In the genomic region with DNA sequence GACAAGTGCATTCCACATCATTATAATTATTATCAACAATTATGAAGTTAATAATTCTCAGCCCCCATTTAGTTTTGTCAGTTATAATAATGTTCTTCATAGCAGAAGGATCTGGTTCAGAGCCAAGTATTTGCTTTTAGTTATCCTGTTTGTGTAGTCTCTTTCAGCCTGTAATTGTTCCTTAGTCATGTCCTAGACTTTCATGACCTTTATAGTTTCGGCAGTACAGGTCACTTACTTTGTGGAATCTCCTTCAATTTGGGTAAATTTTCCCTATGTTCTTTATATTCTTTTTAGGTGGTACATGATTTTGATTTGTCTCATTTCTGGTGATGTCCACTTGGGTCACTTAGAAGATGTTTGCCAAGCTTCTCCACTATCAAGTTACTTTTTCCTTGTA, we compare ENCODE assay signal across 11 cellular contexts. TPM values are rescaled to one million over a fixed set of nuclear protein-coding genes. Genes with fewer than 3 reads are reported as not detected.
DNase-seq lines count a peak whose midpoint lies in the region; ATAC-seq and TF ChIP-seq lines count a peak whose summit lies in the region.
"Had no signal": no experiment of that assay in that cellular context is flagged by ENCODE, and none has a peak within 500 bp of the region (broad histone marks: within the 10 kb centered on the region; RNA-seq: fewer than 3 reads in every experiment).

No MANE protein-coding gene starts in this region.

- ATAC-seq in Right ventricle myocardium superior (ENCODE audit: poor library complexity) (peak; percentile 34), right cardiac atrium (no peak), WTC11 (no peak), memory B cell (ENCODE audit: low read depth) (no peak), upper lobe of right lung (no peak), aorta (ENCODE audit: low FRiP score) (no peak)

- H3K4me1 Mint-ChIP-seq in WTC11: peaks cover 31% of the 10 kb centered on the region
- peaks cover 17% of the 10 kb centered on the region for H3K4me1 Mint-ChIP-seq in memory B cell

- H3K27me3 ChIP-seq in right cardiac atrium (ENCODE audit: control insufficient read depth, insufficient read depth) (no peaks in the 10 kb centered on the region), upper lobe of right lung (no peaks in the 10 kb centered on the region), aorta (ENCODE audit: control insufficient read depth in 1 of 2, insufficient read depth in 2 of 2, low read length in 1 of 2) (no peaks in the 10 kb centered on the region)

- POLR2A ChIA-PET in WTC11 (lab: Charles Lee): no interaction called here

- H3K36me3 ChIP-seq in upper lobe of right lung (no peaks in the 10 kb centered on the region), aorta (ENCODE audit: control insufficient read depth in 1 of 2, insufficient read depth in 2 of 2, low read length in 1 of 2) (no peaks in the 10 kb centered on the region)

- 50% methylated on average over 1 of the region's 1 CpG for WGBS in right cardiac atrium
- 64 to 84% methylated on average over 1 of the region's 1 CpG for WGBS in aorta, 2 donors

- no peaks in the 10 kb centered on the region for H3K27me3 Mint-ChIP-seq in WTC11 (ENCODE audit: low read depth)
- H3K27me3 Mint-ChIP-seq in memory B cell: no peaks in the 10 kb centered on the region
- H3K27me3 Mint-ChIP-seq: activated CD4-positive, alpha-beta T cell treated with anti-CD3 and anti-CD28 coated beads, Interleukin-2, amount 10 ng/mL, durations not matched to agents 24 days and 14 days had no signal

- peaks cover 9% of the 10 kb centered on the region for H3K4me1 ChIP-seq in right cardiac atrium (ENCODE audit: control insufficient read depth, insufficient read depth, low read length)
- peaks cover 38% of the 10 kb centered on the region for H3K4me1 ChIP-seq in upper lobe of right lung
- H3K4me1 ChIP-seq in aorta (ENCODE audit: control insufficient read depth in 1 of 2, insufficient read depth in 2 of 2, low read length in 2 of 2): peaks cover 0 to 2% of the 10 kb centered on the region in 2 donors

- intact Hi-C loops in Right ventricle myocardium superior (cut with DNase I): loop anchor here (5.0 kb wide), 1 partner anchor 39 kb away; no protein-coding TSS in a partner anchor
- intact Hi-C loops in right cardiac atrium (cut with DNase I): loop anchor here in 2 of 4 donors (5.0 kb wide), 2 partner anchors 34 to 39 kb away; a partner anchor contains a TSS
- intact Hi-C loops in upper lobe of right lung (cut with DNase I): loop anchor here (5.0 kb wide), 1 partner anchor 39 kb away; no protein-coding TSS in a partner anchor
- intact Hi-C loops in aorta (cut with DNase I): loop anchor here in 1 of 2 donors (2.0 kb wide), 1 partner anchor 36 kb away; no protein-coding TSS in a partner anchor

- no peaks in the 10 kb centered on the region for H3K36me3 Mint-ChIP-seq in WTC11
- no peaks in the 10 kb centered on the region for H3K36me3 Mint-ChIP-seq in memory B cell

- H3K27ac ChIP-seq in right cardiac atrium (ENCODE audit: low read length) (no peak overlapping the region), upper lobe of right lung (peak overlapping the region; percentile 32), aorta (ENCODE audit: low read depth in 1 of 2, low read length in 2 of 2) (no peak overlapping the region)
- H3K27ac ChIP-seq: parathyroid adenoma had no signal

- H3K27ac Mint-ChIP-seq in WTC11: peak overlapping the region; percentile 7; the same call in 1 of the 2 replicates
- peak overlapping the region; percentile 83 for H3K27ac Mint-ChIP-seq in memory B cell
- H3K27ac Mint-ChIP-seq: activated CD4-positive, alpha-beta T cell treated with anti-CD3 and anti-CD28 coated beads, Interleukin-2, amount 10 ng/mL, durations not matched to agents 24 days and 14 days had no signal

- DNase-seq in Right ventricle myocardium superior (no peak), right cardiac atrium (no peak), WTC11 (ENCODE audit: low spot score) (no peak), memory B cell (ENCODE audit: low spot score in 2 of 2) (no peak), upper lobe of right lung (no peak), HT-29 (ENCODE audit: low spot score) (no peak), aorta (no peak)
- no peak for DNase-seq in activated naive CD4-positive, alpha-beta T cell treated with Interleukin-2 at 50 U/mL for 16 hours

- H3K4me3 ChIP-seq in right cardiac atrium (ENCODE audit: low read length) (no peak overlapping the region), upper lobe of right lung (no peak overlapping the region), aorta (ENCODE audit: low read length in 2 of 2) (no peak overlapping the region)

- H3K9me3 Mint-ChIP-seq in WTC11: no peaks in the 10 kb centered on the region
- H3K9me3 Mint-ChIP-seq in memory B cell: no peaks in the 10 kb centered on the region
- H3K9me3 Mint-ChIP-seq: activated CD4-positive, alpha-beta T cell treated with anti-CD3 and anti-CD28 coated beads, Interleukin-2, amount 10 ng/mL, durations not matched to agents 24 days and 14 days; activated T-helper 2 cell treated with anti-CD3 and anti-CD28 coated beads, Interferon-gamma antibody, Interleukin-2, Interleukin-4, amounts not matched to agents 10 μg/mL and 5 μg/mL and 100 μg/mL, durations not matched to agents 14 hours and 24 hours and 36 hours had no signal

- TF ChIP-seq CTCF in WTC11 (IDR thresholded peaks at IDR 0.05): no peak
- no peak for TF ChIP-seq CTCF in upper lobe of right lung (IDR thresholded peaks at IDR 0.05)

- no peak overlapping the region for H3K4me3 Mint-ChIP-seq in WTC11
- no peak overlapping the region for H3K4me3 Mint-ChIP-seq in memory B cell
- H3K4me3 Mint-ChIP-seq: activated CD4-positive, alpha-beta T cell treated with anti-CD3 and anti-CD28 coated beads, Interleukin-2, amount 10 ng/mL, durations not matched to agents 24 days and 14 days had no signal

- CTCF ChIA-PET in WTC11 (lab: Charles Lee): interaction anchor here (1.6 to 2.2 kb wide), 2 partner anchors 38 to 114 kb away, joined by 4 to 12 read pairs; no protein-coding TSS in a partner anchor

- H3K9me3 ChIP-seq in right cardiac atrium (ENCODE audit: control insufficient read depth, low read length): no peaks in the 10 kb centered on the region
- no peaks in the 10 kb centered on the region for H3K9me3 ChIP-seq in upper lobe of right lung
- H3K9me3 ChIP-seq in aorta (ENCODE audit: control insufficient read depth, low read length): no peaks in the 10 kb centered on the region

TF ChIP-seq in WTC11, 78 proteins besides CTCF, POLR2A, EP300 and RAD21 (continues in another document):
- no peak for TF ChIP-seq ZNF138 (CRISPR knock-in tag; conservative IDR thresholded peaks at IDR 0.05)
- no peak for TF ChIP-seq MXD4 (CRISPR knock-in tag; IDR thresholded peaks at IDR 0.05; ENCODE audit: borderline replicate concordance)
- TF ChIP-seq, protein P1, sequence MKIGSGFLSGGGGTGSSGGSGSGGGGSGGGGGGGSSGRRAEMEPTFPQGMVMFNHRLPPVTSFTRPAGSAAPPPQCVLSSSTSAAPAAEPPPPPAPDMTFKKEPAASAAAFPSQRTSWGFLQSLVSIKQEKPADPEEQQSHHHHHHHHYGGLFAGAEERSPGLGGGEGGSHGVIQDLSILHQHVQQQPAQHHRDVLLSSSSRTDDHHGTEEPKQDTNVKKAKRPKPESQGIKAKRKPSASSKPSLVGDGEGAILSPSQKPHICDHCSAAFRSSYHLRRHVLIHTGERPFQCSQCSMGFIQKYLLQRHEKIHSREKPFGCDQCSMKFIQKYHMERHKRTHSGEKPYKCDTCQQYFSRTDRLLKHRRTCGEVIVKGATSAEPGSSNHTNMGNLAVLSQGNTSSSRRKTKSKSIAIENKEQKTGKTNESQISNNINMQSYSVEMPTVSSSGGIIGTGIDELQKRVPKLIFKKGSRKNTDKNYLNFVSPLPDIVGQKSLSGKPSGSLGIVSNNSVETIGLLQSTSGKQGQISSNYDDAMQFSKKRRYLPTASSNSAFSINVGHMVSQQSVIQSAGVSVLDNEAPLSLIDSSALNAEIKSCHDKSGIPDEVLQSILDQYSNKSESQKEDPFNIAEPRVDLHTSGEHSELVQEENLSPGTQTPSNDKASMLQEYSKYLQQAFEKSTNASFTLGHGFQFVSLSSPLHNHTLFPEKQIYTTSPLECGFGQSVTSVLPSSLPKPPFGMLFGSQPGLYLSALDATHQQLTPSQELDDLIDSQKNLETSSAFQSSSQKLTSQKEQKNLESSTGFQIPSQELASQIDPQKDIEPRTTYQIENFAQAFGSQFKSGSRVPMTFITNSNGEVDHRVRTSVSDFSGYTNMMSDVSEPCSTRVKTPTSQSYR (CRISPR knock-in tag; IDR thresholded peaks at IDR 0.05): no peak
- no peak for TF ChIP-seq SP1 (CRISPR knock-in tag; conservative IDR thresholded peaks at IDR 0.05)

RNA-seq across cellular contexts. Expression of a gene that starts 34.3 kb away (rescaled TPM):
- total RNA-seq in Right ventricle myocardium superior (44.4 TPM), right cardiac atrium (10 to 100 TPM; 34.9 to 43.8 (median 38.6) TPM), WTC11 (2021) (45.0 to 50.3 TPM (median 50.1 TPM) in 3 replicates), upper lobe of right lung (36.7 TPM), aorta (10 to 100 TPM; 34.3 to 35.4 TPM)
- polyA plus RNA-seq in right cardiac atrium (23.9 TPM), aorta (10 to 100 TPM; 18.1 to 19.0 TPM)
- 13.5 and 14.1 TPM in 2 replicates for total RNA-seq in HT-29 (2014; rRNA removed; shearing (Covaris generic))

RNA-seq across cellular contexts. Expression of a gene that starts 55.9 kb away (rescaled TPM):
- not detected for total RNA-seq in Right ventricle myocardium superior
- total RNA-seq in right cardiac atrium: not detected
- not detected for polyA plus RNA-seq in right cardiac atrium
- total RNA-seq in WTC11 (2021): 1.1 to 1.8 TPM (median 1.6 TPM) in 3 replicates
- total RNA-seq in upper lobe of right lung: not detected
- 106 and 123 TPM in 2 replicates for total RNA-seq in HT-29 (2014; rRNA removed; shearing (Covaris generic))
- not detected for total RNA-seq in aorta
- 10 to 100 TPM in 1 of 2 donors, 1 to 10 TPM in 1; 2.0 to 59.5 TPM for polyA plus RNA-seq in aorta
- total RNA-seq: activated CD4-positive, alpha-beta T cell treated with anti-CD3 and anti-CD28 coated beads, Interleukin-2, amount 10 ng/mL, durations not matched to agents 24 days and 14 days; activated T-helper 2 cell treated with anti-CD3 and anti-CD28 coated beads, Interferon-gamma antibody, Interleukin-2, Interleukin-4, amounts not matched to agents 10 μg/mL and 5 μg/mL and 100 μg/mL, durations not matched to agents 14 hours and 24 hours and 36 hours had no signal

Comparison
In these comparisons a context has a peak if more than half of its experiments do, and no peak if none do; other contexts are left out.
1. RNA of a gene that starts 55.9 kb away (total RNA-seq): 106 to 123 TPM in HT-29; 1.1 to 1.8 TPM in WTC11, not detected in aorta, not detected in Right ventricle myocardium superior (single experiment), not detected in right cardiac atrium and not detected in upper lobe of right lung (single experiment); every median in the first group is over 10 times any median in the second.